In genomic region chr2:111157071-111157661, GRCh38 we compare ENCODE assay signal across 9 cellular contexts. TPM values are rescaled to one million over a fixed set of nuclear protein-coding genes. Genes with fewer than 3 reads are reported as not detected.
DNase-seq lines count a peak whose midpoint lies in the region; ATAC-seq and TF ChIP-seq lines count a peak whose summit lies in the region.
"Had no signal": no experiment of that assay in that cellular context is flagged by ENCODE, and none has a peak within 500 bp of the region (broad histone marks: within the 10 kb centered on the region; RNA-seq: fewer than 3 reads in every experiment).

No MANE protein-coding gene starts in this region.

- intact Hi-C loops in mucosa of descending colon (cut with DNase I, micrococcal nuclease) = no loop called here

- no peak for TF ChIP-seq CTCF in mucosa of descending colon (IDR thresholded peaks at IDR 0.05)

- no peaks in the 10 kb centered on the region for H3K9me3 ChIP-seq in mucosa of descending colon

- peak; percentile 49 for ATAC-seq in GM21619 (IDR thresholded peaks at IDR 0.05; ENCODE audit: unreplicated experiment)
- peak; percentile 34 for ATAC-seq in HG03571 (IDR thresholded peaks at IDR 0.05; ENCODE audit: unreplicated experiment)
- peak; percentile 17 for ATAC-seq in mucosa of descending colon

- no peak overlapping the region for H3K4me3 ChIP-seq in mucosa of descending colon

- H3K36me3 ChIP-seq in mucosa of descending colon (ENCODE audit: low read depth) = no peaks in the 10 kb centered on the region
- H3K36me3 ChIP-seq: WERI-Rb-1 had no signal

- DNase-seq in NCI-H2107 treated with DMSO at 0.1 percent for 48 hours (lab: John Stamatoyannopoulos, UW; ENCODE audit: unreplicated experiment) = peak; percentile 53
- DNase-seq in NCI-H2107 (lab: John Stamatoyannopoulos, UW) = no peak
- DNase-seq in mucosa of descending colon = no peak
- DNase-seq in occipital lobe (lab: John Stamatoyannopoulos, UW) = no peak
- no peak for DNase-seq in stimulated activated CD4-positive, alpha-beta T cell treated with anti-CD3 and anti-CD28 coated beads, Interleukin-2, amount 100 ng/mL, for 24 hours
- DNase-seq in AG08396 (ENCODE audit: low spot score) = no peak
- DNase-seq: WERI-Rb-1 had no signal

- H3K4me1 ChIP-seq in mucosa of descending colon (ENCODE audit: low read depth) = no peaks in the 10 kb centered on the region

RNA-seq across cellular contexts. Expression of gene BCL2L11, which starts 36.5 kb away (rescaled TPM):
- total RNA-seq in mucosa of descending colon (10 to 100 TPM; 40.9 to 44.4 (median 43.7) TPM), occipital lobe (3.7 TPM)
